8 cellular contexts compared by ENCODE assay signal in the genomic region with DNA sequence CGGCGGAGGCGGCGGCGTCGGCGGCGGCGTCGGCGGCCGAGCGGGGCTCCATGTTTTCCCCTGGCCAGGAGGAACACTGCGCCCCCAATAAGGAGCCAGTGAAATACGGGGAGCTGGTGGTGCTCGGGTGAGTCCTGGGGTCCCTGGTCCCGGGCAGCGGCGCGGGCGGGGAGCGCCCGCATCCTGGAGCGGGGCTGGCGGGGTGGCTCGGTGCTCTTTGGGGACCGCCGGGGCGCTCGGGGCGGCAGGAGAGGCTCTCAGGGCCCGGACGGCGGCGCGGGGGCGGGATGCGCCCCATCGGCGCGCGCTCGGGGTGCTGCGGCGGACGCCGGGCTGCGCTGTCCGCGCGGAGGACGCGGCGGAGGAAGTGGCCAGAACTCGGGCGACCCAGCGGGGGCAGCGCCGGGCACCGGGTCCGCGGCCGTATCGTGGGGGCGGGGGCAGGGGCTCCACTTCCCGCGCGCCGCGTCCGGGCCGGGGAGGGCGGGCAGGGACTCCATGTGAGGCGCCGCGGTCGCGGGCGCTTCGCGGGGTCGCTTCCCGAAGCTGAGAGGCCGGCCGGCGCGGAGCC. TPM values are rescaled to one million over a fixed set of nuclear protein-coding genes. Genes with fewer than 3 reads are reported as not detected.
A peak's percentile ranks its signal among the peaks of the same experiment; 100 is the strongest.
DNase-seq lines count a peak whose midpoint lies in the region; ATAC-seq and TF ChIP-seq lines count a peak whose summit lies in the region.

No MANE protein-coding gene starts in this region.

- peaks cover 31% of the 10 kb centered on the region for H3K4me1 ChIP-seq in vagina

- intact Hi-C loops in activated CD8-positive, alpha-beta T cell treated with anti-CD3 and anti-CD28 coated beads for 36 hours (cut with micrococcal nuclease) = no loop called here
- intact Hi-C loops in vagina (cut with DNase I) = no loop called here

- peaks cover 26% of the 10 kb centered on the region for H3K4me1 Mint-ChIP-seq in activated CD8-positive, alpha-beta memory T cell treated with anti-CD3 and anti-CD28 coated beads, Interleukin-2, amount 10 ng/mL, durations not matched to agents 7 days and 5 days
- H3K4me1 Mint-ChIP-seq in activated CD8-positive, alpha-beta T cell treated with anti-CD3 and anti-CD28 coated beads for 36 hours (ENCODE audit: low read depth) = peaks cover 43% of the 10 kb centered on the region
- H3K4me1 Mint-ChIP-seq in nephron progenitor cell = peaks cover 54% of the 10 kb centered on the region

- peak overlapping the region; percentile 83 for H3K4me3 Mint-ChIP-seq in activated CD8-positive, alpha-beta memory T cell treated with anti-CD3 and anti-CD28 coated beads, Interleukin-2, amount 10 ng/mL, durations not matched to agents 7 days and 5 days
- peak overlapping the region; percentile 86 for H3K4me3 Mint-ChIP-seq in activated CD8-positive, alpha-beta T cell treated with anti-CD3 and anti-CD28 coated beads for 36 hours
- peak overlapping the region; percentile 23 for H3K4me3 Mint-ChIP-seq in nephron progenitor cell

- TF ChIP-seq POLR2A in vagina (IDR thresholded peaks at IDR 0.05) = no peak

- DNase-seq in activated CD8-positive, alpha-beta memory T cell treated with anti-CD3 and anti-CD28 coated beads, Interleukin-2, amount 10 ng/mL, durations not matched to agents 7 days and 5 days = no peak
- no peak for DNase-seq in activated CD8-positive, alpha-beta memory T cell treated with anti-CD3 and anti-CD28 coated beads for 24 hours
- DNase-seq in activated CD8-positive, alpha-beta T cell treated with anti-CD3 and anti-CD28 coated beads for 36 hours = peak; percentile 48
- DNase-seq in fibroblast of mammary gland (ENCODE audit: low read depth) (no peak), nephron progenitor cell (peak; percentile 62), vagina (ENCODE audit: extremely low spot score in 2 of 2) (no peak), SIG-M5 treated with dmso at 0.1 percent for 504 hours (lab: John Stamatoyannopoulos, UW; ENCODE audit: unreplicated experiment) (no peak)

- no peaks in the 10 kb centered on the region for H3K9me3 Mint-ChIP-seq in activated CD8-positive, alpha-beta memory T cell treated with anti-CD3 and anti-CD28 coated beads, Interleukin-2, amount 10 ng/mL, durations not matched to agents 7 days and 5 days (ENCODE audit: low read depth)
- H3K9me3 Mint-ChIP-seq in activated CD8-positive, alpha-beta T cell treated with anti-CD3 and anti-CD28 coated beads for 36 hours = no peaks in the 10 kb centered on the region
- no peaks in the 10 kb centered on the region for H3K9me3 Mint-ChIP-seq in nephron progenitor cell

- peaks cover 56% of the 10 kb centered on the region for H3K27me3 Mint-ChIP-seq in activated CD8-positive, alpha-beta memory T cell treated with anti-CD3 and anti-CD28 coated beads, Interleukin-2, amount 10 ng/mL, durations not matched to agents 7 days and 5 days
- H3K27me3 Mint-ChIP-seq in activated CD8-positive, alpha-beta T cell treated with anti-CD3 and anti-CD28 coated beads for 36 hours = peaks cover 15% of the 10 kb centered on the region
- H3K27me3 Mint-ChIP-seq in nephron progenitor cell (ENCODE audit: low read depth, poor library complexity) = peaks cover 7% of the 10 kb centered on the region

- peak overlapping the region; percentile 58 for H3K4me3 ChIP-seq in fibroblast of mammary gland (ENCODE audit: control insufficient read depth, low read depth, low read length)
- H3K4me3 ChIP-seq in vagina = peak overlapping the region; percentile 72 to 93

- H3K36me3 Mint-ChIP-seq in activated CD8-positive, alpha-beta memory T cell treated with anti-CD3 and anti-CD28 coated beads, Interleukin-2, amount 10 ng/mL, durations not matched to agents 7 days and 5 days = peaks cover 1% of the 10 kb centered on the region
- H3K36me3 Mint-ChIP-seq in activated CD8-positive, alpha-beta T cell treated with anti-CD3 and anti-CD28 coated beads for 36 hours (ENCODE audit: low read depth) = no peaks in the 10 kb centered on the region
- no peaks in the 10 kb centered on the region for H3K36me3 Mint-ChIP-seq in nephron progenitor cell (ENCODE audit: low read depth)

- CTCF ChIA-PET in activated CD8-positive, alpha-beta memory T cell treated with anti-CD3 and anti-CD28 coated beads, Interleukin-2, amount 10 ng/mL, durations not matched to agents 7 days and 5 days (lab: Charles Lee) = interaction anchor here (1.0 to 1.6 kb wide), 2 partner anchors 12 to 222 kb away, joined by 3 read pairs; no protein-coding TSS in a partner anchor
- CTCF ChIA-PET in activated CD8-positive, alpha-beta T cell treated with anti-CD3 and anti-CD28 coated beads for 36 hours (lab: Charles Lee) = interaction anchor here (1.3 to 3.6 kb wide), 4 partner anchors 8 to 100 kb away, joined by 4 to 13 read pairs (median 4); no protein-coding TSS in a partner anchor

- H3K27me3 ChIP-seq in vagina = no peaks in the 10 kb centered on the region

- no peaks in the 10 kb centered on the region for H3K9me3 ChIP-seq in vagina

- peak; percentile 46 for ATAC-seq in activated CD8-positive, alpha-beta memory T cell treated with anti-CD3 and anti-CD28 coated beads, Interleukin-2, amount 10 ng/mL, durations not matched to agents 7 days and 5 days
- peak; percentile 6 for ATAC-seq in HG03175 (IDR thresholded peaks at IDR 0.05; ENCODE audit: unreplicated experiment)
- ATAC-seq in activated CD8-positive, alpha-beta T cell treated with anti-CD3 and anti-CD28 coated beads for 36 hours = peak; percentile 52

- no peaks in the 10 kb centered on the region for H3K36me3 ChIP-seq in vagina

- TF ChIP-seq CTCF in activated CD8-positive, alpha-beta T cell treated with anti-CD3 and anti-CD28 coated beads for 36 hours (IDR thresholded peaks at IDR 0.05) = no peak
- TF ChIP-seq CTCF in fibroblast of mammary gland (conservative IDR thresholded peaks at IDR 0.05; ENCODE audit: control insufficient read depth, insufficient read depth, low read depth, low read length) (no peak), nephron progenitor cell (IDR thresholded peaks at IDR 0.05) (no peak), vagina (IDR thresholded peaks at IDR 0.05) (no peak)

- peak overlapping the region; percentile 94 for H3K27ac ChIP-seq in vagina

- H3K27ac Mint-ChIP-seq in activated CD8-positive, alpha-beta memory T cell treated with anti-CD3 and anti-CD28 coated beads, Interleukin-2, amount 10 ng/mL, durations not matched to agents 7 days and 5 days = no peak overlapping the region
- H3K27ac Mint-ChIP-seq in activated CD8-positive, alpha-beta T cell treated with anti-CD3 and anti-CD28 coated beads for 36 hours = no peak overlapping the region
- H3K27ac Mint-ChIP-seq in nephron progenitor cell = no peak overlapping the region

- POLR2A ChIA-PET in activated CD8-positive, alpha-beta T cell treated with anti-CD3 and anti-CD28 coated beads for 36 hours (lab: Charles Lee) = interaction anchor here (0.9 to 1.0 kb wide), 3 partner anchors 31 to 76 kb away, joined by 3 to 4 read pairs (median 3); no protein-coding TSS in a partner anchor

RNA-seq across cellular contexts. Expression of gene PELI2, which starts 0.5 kb away (rescaled TPM):
- 1 to 10 TPM; 1.1 to 1.2 TPM for total RNA-seq in activated CD8-positive, alpha-beta memory T cell treated with anti-CD3 and anti-CD28 coated beads, Interleukin-2, amount 10 ng/mL, durations not matched to agents 7 days and 5 days
- 1 to 10 TPM; 2.7 to 3.4 TPM for total RNA-seq in activated CD8-positive, alpha-beta T cell treated with anti-CD3 and anti-CD28 coated beads for 36 hours
- total RNA-seq in vagina = 9.6 TPM

Comparison
In these comparisons a context has a peak if more than half of its experiments do, and no peak if none do; other contexts are left out.
1. DNase-seq: peak in activated CD8-positive, alpha-beta T cell treated with anti-CD3 and anti-CD28 coated beads for 36 hours (single experiment) and nephron progenitor cell (single experiment); none in activated CD8-positive, alpha-beta memory T cell treated with anti-CD3 and anti-CD28 coated beads, Interleukin-2, amount 10 ng/mL, durations not matched to agents 7 days and 5 days (single experiment), activated CD8-positive, alpha-beta memory T cell treated with anti-CD3 and anti-CD28 coated beads for 24 hours (single experiment), fibroblast of mammary gland (single experiment), vagina (0 of 2) and SIG-M5 treated with dmso at 0.1 percent for 504 hours (single experiment).
2. H3K4me3 Mint-ChIP-seq: peak in every context shown above with its lines; median percentile 86 in activated CD8-positive, alpha-beta T cell treated with anti-CD3 and anti-CD28 coated beads for 36 hours; 83 in activated CD8-positive, alpha-beta memory T cell treated with anti-CD3 and anti-CD28 coated beads, Interleukin-2, amount 10 ng/mL, durations not matched to agents 7 days and 5 days; 23 in nephron progenitor cell.
3. Peak in every context shown above with its lines, with median percentiles within 50 percentile points of each other: ATAC-seq.